In the genomic region with DNA sequence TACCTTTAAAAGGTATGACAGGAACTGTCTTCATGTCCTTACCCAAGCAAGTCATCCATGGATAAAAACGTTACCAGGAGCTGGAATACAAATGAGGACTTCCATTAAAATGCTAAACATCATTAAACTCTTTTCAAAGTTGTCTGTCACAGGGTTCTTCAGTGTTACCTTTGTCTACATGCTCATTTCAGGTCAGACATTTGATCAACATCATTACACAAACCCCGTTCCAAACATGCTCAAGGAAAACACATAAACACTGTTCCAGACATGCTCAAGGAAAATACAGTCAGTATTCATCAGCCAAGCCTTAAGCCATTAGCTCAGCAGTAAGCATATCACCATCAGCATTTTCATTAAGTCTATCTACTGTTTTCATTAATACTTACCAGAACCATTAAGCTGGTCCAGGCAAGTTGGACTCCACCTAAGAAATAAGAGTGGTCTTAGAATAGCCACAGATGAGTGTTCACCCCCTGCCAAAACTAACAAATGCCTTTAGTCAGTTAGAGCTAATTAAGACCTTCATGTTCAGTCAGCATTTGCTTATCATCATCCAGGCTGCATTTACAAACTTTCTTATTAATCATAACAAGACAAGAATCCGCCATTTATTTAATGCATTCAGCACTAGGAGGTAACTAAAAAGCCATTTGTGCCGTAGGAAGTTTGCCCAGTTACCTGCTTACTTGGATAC, we compare ENCODE assay signal across 10 cellular contexts. TPM values are rescaled to one million over a fixed set of nuclear protein-coding genes. Genes with fewer than 3 reads are reported as not detected.
DNase-seq lines count a peak whose midpoint lies in the region; ATAC-seq, FAIRE-seq and TF ChIP-seq lines count a peak whose summit lies in the region.
"Had no signal": no experiment of that assay in that cellular context is flagged by ENCODE, and none has a peak within 500 bp of the region (broad histone marks: within the 10 kb centered on the region; RNA-seq: fewer than 3 reads in every experiment).

No MANE protein-coding gene starts in this region.

- DNase-seq in GM12878 (ENCODE audit: low read depth, low spot score) = no peak
- DNase-seq in mesendoderm = no peak
- no peak for DNase-seq in NCI-H774 (lab: John Stamatoyannopoulos, UW)
- DNase-seq in dedifferentiated amniotic fluid mesenchymal stem cell (ENCODE audit: extremely low spot score) = no peak
- DNase-seq in effector CD8-positive, alpha-beta T cell (lab: John Stamatoyannopoulos, UW) = no peak
- DNase-seq: NCI-H526 had no signal

- no peak overlapping the region for H4K5ac ChIP-seq in mesendoderm (ENCODE audit: low read length)

- H4K20me1 ChIP-seq in BLaER1 = peaks cover 61% of the 10 kb centered on the region
- no peaks in the 10 kb centered on the region for H4K20me1 ChIP-seq in GM12878 (ENCODE audit: control insufficient read depth, insufficient read depth)

- CTCF ChIA-PET in GM12878 (lab: Yijun Ruan, JAX) = interaction anchor here (0.5 to 3.9 kb wide), 11 partner anchors 14 to 1123 kb away, joined by 3 to 15 read pairs (median 3); partner anchors contain the start of genes CENPL, DARS2 and KLHL20

- intact Hi-C loops in GM12878 (cut with micrococcal nuclease; ENCODE audit: unreplicated experiment) = loop anchor here (5.0 to 10.0 kb wide), 4 partner anchors 139 to 349 kb away; partner anchors contain the start of genes RABGAP1L and RC3H1

- H3K79me2 ChIP-seq in GM12878 (ENCODE audit: control insufficient read depth, insufficient read depth, low read length) (peaks cover 44% of the 10 kb centered on the region), mesendoderm (ENCODE audit: control insufficient read depth, insufficient read depth, low read length) (peaks cover 35% of the 10 kb centered on the region)

- no peak for TF ChIP-seq RAD21 in GM12878 (IDR thresholded peaks at IDR 0.05; ENCODE audit: insufficient read depth, low read depth, low read length)

- peaks cover 43% of the 10 kb centered on the region for H3K4me1 ChIP-seq in BLaER1
- H3K4me1 ChIP-seq in HUES6 (ENCODE audit: control insufficient read depth, insufficient read depth, low read length) = 0 out of 2 replicates have a peak, but pooled peaks cover 4% of the 10 kb centered on the region
- H3K4me1 ChIP-seq in GM12878 (ENCODE audit: control insufficient read depth, insufficient read depth, low read length) = peaks cover 11% of the 10 kb centered on the region
- no peaks in the 10 kb centered on the region for H3K4me1 ChIP-seq in mesendoderm (ENCODE audit: control insufficient read depth, low read depth, low read length)

- H3K9me3 ChIP-seq in BLaER1 (no peaks in the 10 kb centered on the region), HUES6 (ENCODE audit: control insufficient read depth, insufficient read depth, low read depth, low read length) (no peaks in the 10 kb centered on the region), GM12878 (replicated peaks; ENCODE audit: control insufficient read depth, insufficient read depth, low read length) (no peaks in the 10 kb centered on the region)

- H4K8ac ChIP-seq in mesendoderm (ENCODE audit: low read depth, low read length) = no peak overlapping the region

- RAD21 ChIA-PET in GM12878 (lab: Charles Lee; ENCODE audit: unreplicated experiment) = interaction anchor here (0.5 to 1.3 kb wide), 2 partner anchors 296 to 436 kb away, joined by 3 read pairs; no protein-coding TSS in a partner anchor

- SMC1A ChIA-PET in GM12878 (lab: Charles Lee; ENCODE audit: uncharacterized antibody, unreplicated experiment) = interaction anchor here (0.9 to 1.4 kb wide), 5 partner anchors 11 to 437 kb away, joined by 3 to 5 read pairs (median 3); no protein-coding TSS in a partner anchor

- H2BK15ac ChIP-seq in mesendoderm (replicated peaks; ENCODE audit: low read depth) = no peak overlapping the region

- BruUV-seq in GM12878 (replicated peaks; lab: Mats Ljungman, UMichigan) = no TSS peak

- no peak overlapping the region for H3K23ac ChIP-seq in mesendoderm (ENCODE audit: low read length)

- no peak overlapping the region for H2BK120ac ChIP-seq in mesendoderm (ENCODE audit: low read depth, low read length)

- no peak for TF ChIP-seq EP300 in GM12878 (IDR thresholded peaks at IDR 0.05; ENCODE audit: borderline replicate concordance in 1 of 2, control insufficient read depth in 1 of 2, low read depth in 2 of 2, low read length in 2 of 2)

- no peak overlapping the region for H2AK5ac ChIP-seq in mesendoderm (ENCODE audit: low read length)

- H3K4me2 ChIP-seq in BLaER1 (peak overlapping the region; percentile 86), GM12878 (ENCODE audit: control insufficient read depth, insufficient read depth) (peak overlapping the region; percentile 76), mesendoderm (ENCODE audit: low read length) (peak overlapping the region; percentile 51)

- H3K9ac ChIP-seq in BLaER1 = peak overlapping the region; percentile 97
- H3K9ac ChIP-seq in HUES6 (ENCODE audit: low read length) = peak overlapping the region; percentile 98
- H3K9ac ChIP-seq in GM12878 (ENCODE audit: control insufficient read depth, insufficient read depth, low read length) = peak overlapping the region; percentile 73
- peak overlapping the region; percentile 92 for H3K9ac ChIP-seq in mesendoderm (ENCODE audit: low read length)

- H3K27ac ChIP-seq in BLaER1 (peak overlapping the region; percentile 94; the same call in 1 of the 2 replicates), HUES6 (ENCODE audit: low read depth, low read length) (peak overlapping the region; percentile 96), GM12878 (ENCODE audit: control insufficient read depth, insufficient read depth) (peak overlapping the region; percentile 89), mesendoderm (ENCODE audit: low read depth, low read length) (no peak overlapping the region)

- TF ChIP-seq CTCF in GM12878 (IDR thresholded peaks at IDR 0.05 in 2 of 3, conservative IDR thresholded peaks at IDR 0.05 in 1 of 3; ENCODE audit: control insufficient read depth in 2 of 3, extremely low read depth in 1 of 3, insufficient read depth in 1 of 3, low read depth in 3 of 3, low read length in 3 of 3) = no peak

- no peak for TF ChIP-seq POLR2A in GM12878 (IDR thresholded peaks at IDR 0.05; ENCODE audit: low read depth, low read length)

- H3K18ac ChIP-seq in mesendoderm (ENCODE audit: low read length) = no peak overlapping the region

- peaks cover 5% of the 10 kb centered on the region for H3K79me1 ChIP-seq in mesendoderm (ENCODE audit: low read length)

- peak overlapping the region; percentile 84 for H3K56ac ChIP-seq in mesendoderm (ENCODE audit: low read length)

- FAIRE-seq in GM12878 (lab: Jason Lieb, UNC) = no peak

- no peak overlapping the region for H3K4ac ChIP-seq in mesendoderm (ENCODE audit: low read depth, low read length)

- in situ Hi-C loops in GM12878 (cut with MboI) = no loop called here

- no peak for ATAC-seq in GM12878
- ATAC-seq in HG02870 (IDR thresholded peaks at IDR 0.05; ENCODE audit: unreplicated experiment) = no peak

- POLR2A ChIA-PET in GM12878 (lab: Charles Lee) = interaction anchor here (1.0 to 1.6 kb wide), 3 partner anchors 42 to 156 kb away, joined by 3 to 6 read pairs (median 3); partner anchors contain the start of genes CENPL, DARS2 and KLHL20

- H3K36me3 ChIP-seq in BLaER1 (peaks cover 59% of the 10 kb centered on the region), HUES6 (ENCODE audit: control insufficient read depth, insufficient read depth, low read length) (peaks cover 61% of the 10 kb centered on the region), GM12878 (ENCODE audit: control insufficient read depth in 2 of 2, insufficient read depth in 2 of 2, low read length in 1 of 2) (peaks cover 4 to 31% of the 10 kb centered on the region in 2 experiments), mesendoderm (ENCODE audit: control insufficient read depth, insufficient read depth, low read length) (peaks cover 18% of the 10 kb centered on the region)

- H3K4me3 ChIP-seq in BLaER1 = peak overlapping the region; percentile 86
- peak overlapping the region; percentile 97 for H3K4me3 ChIP-seq in HUES6 (ENCODE audit: low read depth, low read length)
- peak overlapping the region; percentile 81 for H3K4me3 ChIP-seq in GM12878
- H3K4me3 ChIP-seq in mesendoderm (ENCODE audit: low read length) = peak overlapping the region; percentile 81

- H2BK5ac ChIP-seq in mesendoderm (ENCODE audit: low read length) = no peak overlapping the region

- 0% methylated on average over 4 of the region's 4 CpGs for whole genome bisulfite sequencing in GM12878 (ENCODE audit: insufficient coverage, insufficient replicate concordance, low lambda C conversion rate, missing lambda C conversion rate)
- WGBS in mesendoderm (ENCODE audit: extremely low coverage, insufficient coverage, low lambda C conversion rate) = no CpG with 5 or more reads among the region's 4 CpGs

- no peaks in the 10 kb centered on the region for H3K27me3 ChIP-seq in BLaER1
- no peaks in the 10 kb centered on the region for H3K27me3 ChIP-seq in HUES6 (ENCODE audit: control insufficient read depth, insufficient read depth, low read length)
- no peaks in the 10 kb centered on the region for H3K27me3 ChIP-seq in GM12878 (replicated peaks in 1 of 2; ENCODE audit: control insufficient read depth in 2 of 2, insufficient read depth in 2 of 2, low read length in 1 of 2)
- no peaks in the 10 kb centered on the region for H3K27me3 ChIP-seq in mesendoderm (ENCODE audit: insufficient read depth, low read length, poor library complexity)

- H2AFZ ChIP-seq in GM12878 (ENCODE audit: control insufficient read depth, low read depth, low read length) = no peak overlapping the region

RNA-seq across cellular contexts. Expression of gene GAS5, which starts 2.2 kb away (rescaled TPM):
- 994 and 1,015 TPM in 2 replicates for total RNA-seq in GM12878 (2013; cell fraction: nucleolus; rRNA removed)
- total RNA-seq in GM12878 (2014; rRNA removed) = 597 and 727 TPM in 2 replicates
- total RNA-seq in GM12878 (2014; rRNA removed; fragmentation: Illumina TruSeq; extraction: Trizol) = 722 and 746 TPM in 2 replicates
- 550 and 569 TPM in 2 replicates for total RNA-seq in GM12878 (2021)
- polyA plus RNA-seq in GM12878 (2011; ENCODE audit: low read depth) = 2,046 TPM
- 1,137 and 1,297 TPM in 2 replicates for polyA plus RNA-seq in GM12878 (2011; rRNA removed)
- polyA plus RNA-seq in GM12878 (2011; cell fraction: cytosol; rRNA removed) = 732 and 962 TPM in 2 replicates
- polyA plus RNA-seq in GM12878 (2011; cell fraction: nucleus; rRNA removed) = 885 and 889 TPM in 2 replicates
- 815 and 826 TPM in 2 replicates for polyA plus RNA-seq in GM12878 (2012)
- 810 and 918 TPM in 2 replicates for polyA plus RNA-seq in GM12878 (2014; fragmentation: Illumina TruSeq; extraction: Trizol)
- 100 to 1,000 TPM; 804 to 930 TPM for polyA plus RNA-seq in GM12878 (2014; fragmentation: Nextera tagmentation; extraction: Ambion mirVana)
- polyA plus RNA-seq in GM12878 (2014; rRNA removed) = 561 and 676 TPM in 2 replicates
- polyA plus RNA-seq in GM12878 (2016; fragmentation: Nextera tagmentation; extraction: Ambion mirVana) = 100 to 1,000 TPM; 289 TPM
- polyA minus RNA-seq in GM12878 (2011; rRNA and poly(A)+ RNA removed) = 526 and 827 TPM in 2 replicates
- 227 and 318 TPM in 2 replicates for polyA minus RNA-seq in GM12878 (2011; cell fraction: cytosol; rRNA and poly(A)+ RNA removed)
- 639 and 957 TPM in 2 replicates for polyA minus RNA-seq in GM12878 (2011; cell fraction: nucleus; rRNA and poly(A)+ RNA removed)
- 441 TPM for polyA plus RNA-seq in mesendoderm (2013, experiment 1 of 2)
- polyA plus RNA-seq in mesendoderm (2013, experiment 2 of 2) = 415 TPM

RNA-seq across cellular contexts. Expression of gene ZBTB37, which starts 2.6 kb away (rescaled TPM):
- 36.9 and 37.7 TPM in 2 replicates for total RNA-seq in GM12878 (2013; cell fraction: nucleolus; rRNA removed)
- total RNA-seq in GM12878 (2014; rRNA removed) = 3.3 and 3.4 TPM in 2 replicates
- total RNA-seq in GM12878 (2014; rRNA removed; fragmentation: Illumina TruSeq; extraction: Trizol) = 4.7 and 4.8 TPM in 2 replicates
- total RNA-seq in GM12878 (2021) = 5.2 and 5.7 TPM in 2 replicates
- polyA plus RNA-seq in GM12878 (2011; ENCODE audit: low read depth) = 1.2 TPM
- 4.9 and 6.7 TPM in 2 replicates for polyA plus RNA-seq in GM12878 (2011; rRNA removed)
- polyA plus RNA-seq in GM12878 (2011; cell fraction: cytosol; rRNA removed) = 2.3 TPM in 2 replicates
- polyA plus RNA-seq in GM12878 (2011; cell fraction: nucleus; rRNA removed) = 6.0 and 7.2 TPM in 2 replicates
- 1.4 TPM in 2 replicates for polyA plus RNA-seq in GM12878 (2012)
- polyA plus RNA-seq in GM12878 (2014; fragmentation: Illumina TruSeq; extraction: Trizol) = 2.3 and 3.2 TPM in 2 replicates
- polyA plus RNA-seq in GM12878 (2014; fragmentation: Nextera tagmentation; extraction: Ambion mirVana) = under 1 TPM; 0.16 to 0.29 TPM
- polyA plus RNA-seq in GM12878 (2014; rRNA removed) = 1.1 and 1.4 TPM in 2 replicates
- 1 to 10 TPM in 1 of 2 experiments, under 1 TPM in 1; 0.95 to 1.6 TPM for polyA plus RNA-seq in GM12878 (2016; fragmentation: Nextera tagmentation; extraction: Ambion mirVana)
- polyA minus RNA-seq in GM12878 (2011; rRNA and poly(A)+ RNA removed) = 18.6 and 19.6 TPM in 2 replicates
- 2.8 and 3.2 TPM in 2 replicates for polyA minus RNA-seq in GM12878 (2011; cell fraction: cytosol; rRNA and poly(A)+ RNA removed)
- 7.3 and 9.1 TPM in 2 replicates for polyA minus RNA-seq in GM12878 (2011; cell fraction: nucleus; rRNA and poly(A)+ RNA removed)
- polyA plus RNA-seq in mesendoderm (2013, experiment 1 of 2) = 2.7 TPM
- 2.7 TPM for polyA plus RNA-seq in mesendoderm (2013, experiment 2 of 2)

RNA-seq across cellular contexts. Expression of gene CENPL, which starts 40.9 kb away (rescaled TPM):
- total RNA-seq in GM12878 (2013; cell fraction: nucleolus; rRNA removed) = 18.7 and 21.6 TPM in 2 replicates
- 27.6 and 31.0 TPM in 2 replicates for total RNA-seq in GM12878 (2014; rRNA removed)
- total RNA-seq in GM12878 (2014; rRNA removed; fragmentation: Illumina TruSeq; extraction: Trizol) = 25.8 and 32.1 TPM in 2 replicates
- 16.5 and 19.3 TPM in 2 replicates for total RNA-seq in GM12878 (2021)
- 9.2 TPM for polyA plus RNA-seq in GM12878 (2011; ENCODE audit: low read depth)
- polyA plus RNA-seq in GM12878 (2011; rRNA removed) = 21.2 and 28.6 TPM in 2 replicates
- polyA plus RNA-seq in GM12878 (2011; cell fraction: cytosol; rRNA removed) = 10.7 and 11.3 TPM in 2 replicates
- 4.6 and 5.4 TPM in 2 replicates for polyA plus RNA-seq in GM12878 (2011; cell fraction: nucleus; rRNA removed)
- polyA plus RNA-seq in GM12878 (2012) = 9.1 and 9.9 TPM in 2 replicates
- polyA plus RNA-seq in GM12878 (2014; fragmentation: Illumina TruSeq; extraction: Trizol) = 20.8 and 20.9 TPM in 2 replicates
- 10 to 100 TPM; 14.9 to 26.7 TPM for polyA plus RNA-seq in GM12878 (2014; fragmentation: Nextera tagmentation; extraction: Ambion mirVana)
- 19.6 and 22.4 TPM in 2 replicates for polyA plus RNA-seq in GM12878 (2014; rRNA removed)
- 10 to 100 TPM; 26.5 to 26.7 TPM for polyA plus RNA-seq in GM12878 (2016; fragmentation: Nextera tagmentation; extraction: Ambion mirVana)
- 20.1 and 21.5 TPM in 2 replicates for polyA minus RNA-seq in GM12878 (2011; rRNA and poly(A)+ RNA removed)
- 9.2 and 9.8 TPM in 2 replicates for polyA minus RNA-seq in GM12878 (2011; cell fraction: cytosol; rRNA and poly(A)+ RNA removed)
- 10.4 and 17.9 TPM in 2 replicates for polyA minus RNA-seq in GM12878 (2011; cell fraction: nucleus; rRNA and poly(A)+ RNA removed)
- polyA plus RNA-seq in mesendoderm (2013, experiment 1 of 2) = 10.6 TPM
- 10.4 TPM for polyA plus RNA-seq in mesendoderm (2013, experiment 2 of 2)

RNA-seq across cellular contexts. Expression of gene DARS2, which starts 41.1 kb away (rescaled TPM):
- total RNA-seq in GM12878 (2013; cell fraction: nucleolus; rRNA removed) = 47.7 and 48.4 TPM in 2 replicates
- total RNA-seq in GM12878 (2014; rRNA removed) = 32.0 and 36.3 TPM in 2 replicates
- total RNA-seq in GM12878 (2014; rRNA removed; fragmentation: Illumina TruSeq; extraction: Trizol) = 40.6 and 41.6 TPM in 2 replicates
- total RNA-seq in GM12878 (2021) = 32.7 and 35.4 TPM in 2 replicates
- polyA plus RNA-seq in GM12878 (2011; ENCODE audit: low read depth) = 11.6 TPM
- polyA plus RNA-seq in GM12878 (2011; rRNA removed) = 65.9 and 80.4 TPM in 2 replicates
- 40.6 and 43.9 TPM in 2 replicates for polyA plus RNA-seq in GM12878 (2011; cell fraction: cytosol; rRNA removed)
- 32.0 and 33.2 TPM in 2 replicates for polyA plus RNA-seq in GM12878 (2011; cell fraction: nucleus; rRNA removed)
- polyA plus RNA-seq in GM12878 (2012) = 13.2 and 18.8 TPM in 2 replicates
- polyA plus RNA-seq in GM12878 (2014; fragmentation: Illumina TruSeq; extraction: Trizol) = 50.4 and 60.4 TPM in 2 replicates
- polyA plus RNA-seq in GM12878 (2014; fragmentation: Nextera tagmentation; extraction: Ambion mirVana) = 10 to 100 TPM; 23.9 to 25.2 TPM
- polyA plus RNA-seq in GM12878 (2014; rRNA removed) = 29.4 and 34.0 TPM in 2 replicates
- 10 to 100 TPM; 64.2 to 69.7 TPM for polyA plus RNA-seq in GM12878 (2016; fragmentation: Nextera tagmentation; extraction: Ambion mirVana)
- 52.7 and 59.2 TPM in 2 replicates for polyA minus RNA-seq in GM12878 (2011; rRNA and poly(A)+ RNA removed)
- 17.9 and 21.3 TPM in 2 replicates for polyA minus RNA-seq in GM12878 (2011; cell fraction: cytosol; rRNA and poly(A)+ RNA removed)
- 19.6 and 33.3 TPM in 2 replicates for polyA minus RNA-seq in GM12878 (2011; cell fraction: nucleus; rRNA and poly(A)+ RNA removed)
- polyA plus RNA-seq in mesendoderm (2013, experiment 1 of 2) = 31.1 TPM
- polyA plus RNA-seq in mesendoderm (2013, experiment 2 of 2) = 29.8 TPM

RNA-seq across cellular contexts. Expression of gene SERPINC1, which starts 51.5 kb away (rescaled TPM):
- not detected in 2 replicates for total RNA-seq in GM12878 (2013; cell fraction: nucleolus; rRNA removed)
- total RNA-seq in GM12878 (2014; rRNA removed) = not detected in 2 replicates
- total RNA-seq in GM12878 (2014; rRNA removed; fragmentation: Illumina TruSeq; extraction: Trizol) = not detected in 2 replicates
- 0.44 and 0.61 TPM in 2 replicates for total RNA-seq in GM12878 (2021)
- polyA plus RNA-seq in GM12878 (2011; ENCODE audit: low read depth) = not detected
- not detected in 2 replicates for polyA plus RNA-seq in GM12878 (2011; rRNA removed)
- not detected in 2 replicates for polyA plus RNA-seq in GM12878 (2011; cell fraction: cytosol; rRNA removed)
- 0.41 TPM in 1 of 2 replicates, not detected in the other for polyA plus RNA-seq in GM12878 (2011; cell fraction: nucleus; rRNA removed)
- polyA plus RNA-seq in GM12878 (2012) = not detected in 2 replicates
- not detected in 2 replicates for polyA plus RNA-seq in GM12878 (2014; fragmentation: Illumina TruSeq; extraction: Trizol)
- under 1 TPM in 1 of 2 experiments, not detected in 1; 0.11 TPM for polyA plus RNA-seq in GM12878 (2014; fragmentation: Nextera tagmentation; extraction: Ambion mirVana)
- polyA plus RNA-seq in GM12878 (2014; rRNA removed) = not detected in 2 replicates
- not detected for polyA plus RNA-seq in GM12878 (2016; fragmentation: Nextera tagmentation; extraction: Ambion mirVana)
- not detected in 2 replicates for polyA minus RNA-seq in GM12878 (2011; rRNA and poly(A)+ RNA removed)
- not detected in 2 replicates for polyA minus RNA-seq in GM12878 (2011; cell fraction: cytosol; rRNA and poly(A)+ RNA removed)
- not detected in 2 replicates for polyA minus RNA-seq in GM12878 (2011; cell fraction: nucleus; rRNA and poly(A)+ RNA removed)
- polyA plus RNA-seq in mesendoderm (2013, experiment 1 of 2) = not detected
- polyA plus RNA-seq in mesendoderm (2013, experiment 2 of 2) = not detected
- total RNA-seq: dermis microvascular lymphatic vessel endothelial cell had no signal
